In genomic region chr6:41921712-41921998, GRCh38 we compare ENCODE assay signal across 8 cellular contexts. TPM values are rescaled to one million over a fixed set of nuclear protein-coding genes. Genes with fewer than 3 reads are reported as not detected.
DNase-seq lines count a peak whose midpoint lies in the region; ATAC-seq, FAIRE-seq and TF ChIP-seq lines count a peak whose summit lies in the region.

No MANE protein-coding gene starts in this region.

- intact Hi-C loops in activated T-helper 2 cell treated with anti-CD3 and anti-CD28 coated beads, Interferon-gamma antibody, Interleukin-2, Interleukin-4, amounts not matched to agents 10 μg/mL and 5 μg/mL and 100 μg/mL, durations not matched to agents 14 hours and 24 hours and 36 hours (cut with micrococcal nuclease): loop anchor here (1.0 to 5.0 kb wide), 8 partner anchors 15 to 849 kb away; partner anchors contain the start of genes CCND3, NFYA, OARD1 and TAF8

- H3K27me3 ChIP-seq in DND-41 (ENCODE audit: insufficient read depth, low read length, poor library complexity) (no peaks in the 10 kb centered on the region), iPS-15b (ENCODE audit: control insufficient read depth, insufficient read depth, low read length) (no peaks in the 10 kb centered on the region)

- no peak for FAIRE-seq in HTR-8/SVneo (lab: Jason Lieb, UNC)

- TF ChIP-seq CTCF in DND-41 (IDR thresholded peaks at IDR 0.05; ENCODE audit: borderline replicate concordance, extremely low read depth, low read length, poor library complexity, severe bottlenecking): no peak

- no peaks in the 10 kb centered on the region for H3K9me3 Mint-ChIP-seq in activated T-helper 2 cell treated with anti-CD3 and anti-CD28 coated beads, Interferon-gamma antibody, Interleukin-2, Interleukin-4, amounts not matched to agents 10 μg/mL and 5 μg/mL and 100 μg/mL, durations not matched to agents 14 hours and 24 hours and 36 hours

- peak overlapping the region; percentile 96 for H3K27ac ChIP-seq in DND-41 (ENCODE audit: low read length)

- H3K36me3 ChIP-seq in DND-41 (ENCODE audit: insufficient read depth, low read length): peaks cover 35% of the 10 kb centered on the region
- peaks cover 8% of the 10 kb centered on the region for H3K36me3 ChIP-seq in iPS-15b (ENCODE audit: control insufficient read depth, insufficient read depth, low read length)

- ATAC-seq in DND-41 (ENCODE audit: insufficient read depth, low read depth) (peak; percentile 30; the same call in 2 of the 3 replicates), HG03159 (IDR thresholded peaks at IDR 0.05; ENCODE audit: unreplicated experiment) (peak; percentile 8)

- H4K20me1 ChIP-seq in DND-41 (ENCODE audit: insufficient read depth, low read length): peaks cover 29% of the 10 kb centered on the region

- peaks cover 42% of the 10 kb centered on the region for H3K4me1 Mint-ChIP-seq in activated T-helper 2 cell treated with anti-CD3 and anti-CD28 coated beads, Interferon-gamma antibody, Interleukin-2, Interleukin-4, amounts not matched to agents 10 μg/mL and 5 μg/mL and 100 μg/mL, durations not matched to agents 14 hours and 24 hours and 36 hours (ENCODE audit: low read depth)

- peak overlapping the region; percentile 97 for H3K4me3 Mint-ChIP-seq in activated T-helper 2 cell treated with anti-CD3 and anti-CD28 coated beads, Interferon-gamma antibody, Interleukin-2, Interleukin-4, amounts not matched to agents 10 μg/mL and 5 μg/mL and 100 μg/mL, durations not matched to agents 14 hours and 24 hours and 36 hours (ENCODE audit: low read depth)

- H2AFZ ChIP-seq in DND-41 (ENCODE audit: low read depth, low read length): peak overlapping the region; percentile 94

- H3K27ac Mint-ChIP-seq in activated T-helper 2 cell treated with anti-CD3 and anti-CD28 coated beads, Interferon-gamma antibody, Interleukin-2, Interleukin-4, amounts not matched to agents 10 μg/mL and 5 μg/mL and 100 μg/mL, durations not matched to agents 14 hours and 24 hours and 36 hours: peak overlapping the region; percentile 98

- H3K36me3 Mint-ChIP-seq in activated T-helper 2 cell treated with anti-CD3 and anti-CD28 coated beads, Interferon-gamma antibody, Interleukin-2, Interleukin-4, amounts not matched to agents 10 μg/mL and 5 μg/mL and 100 μg/mL, durations not matched to agents 14 hours and 24 hours and 36 hours (ENCODE audit: low read depth): peaks cover 32% of the 10 kb centered on the region

- H3K4me1 ChIP-seq in DND-41 (ENCODE audit: insufficient read depth, low read length) (peaks cover 49% of the 10 kb centered on the region), iPS-15b (ENCODE audit: control insufficient read depth, insufficient read depth, low read length) (peaks cover 10% of the 10 kb centered on the region)

- H3K9me3 ChIP-seq in DND-41 (ENCODE audit: insufficient read depth, low read length, severe bottlenecking) (no peaks in the 10 kb centered on the region), iPS-15b (ENCODE audit: control insufficient read depth, insufficient read depth, low read length) (no peaks in the 10 kb centered on the region)

- H3K4me2 ChIP-seq in DND-41 (ENCODE audit: insufficient read depth, low read length): peak overlapping the region; percentile 73

- no peaks in the 10 kb centered on the region for H3K27me3 Mint-ChIP-seq in activated T-helper 2 cell treated with anti-CD3 and anti-CD28 coated beads, Interferon-gamma antibody, Interleukin-2, Interleukin-4, amounts not matched to agents 10 μg/mL and 5 μg/mL and 100 μg/mL, durations not matched to agents 14 hours and 24 hours and 36 hours (ENCODE audit: low read depth)

- H3K9ac ChIP-seq in DND-41 (ENCODE audit: low read depth, low read length): peak overlapping the region; percentile 83
- peak overlapping the region; percentile 88 for H3K9ac ChIP-seq in iPS-15b (ENCODE audit: low read depth, low read length)

- H3K4me3 ChIP-seq in DND-41 (ENCODE audit: low read depth in 1 of 2, low read length in 2 of 2) (peak overlapping the region; percentile 73 to 76), iPS-15b (ENCODE audit: low read depth, low read length) (peak overlapping the region; percentile 84)

- DNase-seq in DND-41 (no peak), NCI-H1417 (lab: John Stamatoyannopoulos, UW) (no peak), NCI-H2081 treated with DMSO at 0.1 percent for 48 hours (lab: John Stamatoyannopoulos, UW) (no peak), HTR-8/SVneo (ENCODE audit: insufficient read length, low spot score) (no peak)
- DNase-seq in activated T-helper 2 cell treated with anti-CD3 and anti-CD28 coated beads, Interferon-gamma antibody, Interleukin-2, Interleukin-4, amounts not matched to agents 10 μg/mL and 5 μg/mL and 100 μg/mL, durations not matched to agents 14 hours and 24 hours and 36 hours (ENCODE audit: low spot score): no peak
- peak; percentile 58 for DNase-seq in stimulated activated naive CD4-positive, alpha-beta T cell treated with Interleukin-2 at 50 U/mL for 16 hours (lab: John Stamatoyannopoulos, UW)

- peaks cover 82% of the 10 kb centered on the region for H3K79me2 ChIP-seq in DND-41 (ENCODE audit: insufficient read depth, low read length)

RNA-seq across cellular contexts. Expression of gene BYSL, which starts 0.4 kb away (rescaled TPM):
- 58.2 and 60.5 TPM in 2 replicates for total RNA-seq in activated T-helper 2 cell treated with anti-CD3 and anti-CD28 coated beads, Interferon-gamma antibody, Interleukin-2, Interleukin-4, amounts not matched to agents 10 μg/mL and 5 μg/mL and 100 μg/mL, durations not matched to agents 14 hours and 24 hours and 36 hours

RNA-seq across cellular contexts. Expression of gene MED20, which starts 0.7 kb away (rescaled TPM):
- 23.7 and 24.3 TPM in 2 replicates for total RNA-seq in activated T-helper 2 cell treated with anti-CD3 and anti-CD28 coated beads, Interferon-gamma antibody, Interleukin-2, Interleukin-4, amounts not matched to agents 10 μg/mL and 5 μg/mL and 100 μg/mL, durations not matched to agents 14 hours and 24 hours and 36 hours

RNA-seq across cellular contexts. Expression of gene CCND3, which starts 20.0 kb away (rescaled TPM):
- 207 and 217 TPM in 2 replicates for total RNA-seq in activated T-helper 2 cell treated with anti-CD3 and anti-CD28 coated beads, Interferon-gamma antibody, Interleukin-2, Interleukin-4, amounts not matched to agents 10 μg/mL and 5 μg/mL and 100 μg/mL, durations not matched to agents 14 hours and 24 hours and 36 hours

RNA-seq across cellular contexts. Expression of gene USP49, which starts 26.5 kb away (rescaled TPM):
- 6.1 and 6.4 TPM in 2 replicates for total RNA-seq in activated T-helper 2 cell treated with anti-CD3 and anti-CD28 coated beads, Interferon-gamma antibody, Interleukin-2, Interleukin-4, amounts not matched to agents 10 μg/mL and 5 μg/mL and 100 μg/mL, durations not matched to agents 14 hours and 24 hours and 36 hours
